Comparison of ENCODE assay signal across 25 cellular contexts in genomic region chr9:135048758-135049284, GRCh38. TPM values are rescaled to one million over a fixed set of nuclear protein-coding genes. Genes with fewer than 3 reads are reported as not detected.
DNase-seq lines count a peak whose midpoint lies in the region; ATAC-seq and TF ChIP-seq lines count a peak whose summit lies in the region.
"Had no signal": no experiment of that assay in that cellular context is flagged by ENCODE, and none has a peak within 500 bp of the region (broad histone marks: within the 10 kb centered on the region; RNA-seq: fewer than 3 reads in every experiment).

No MANE protein-coding gene starts in this region.

- H2BK12ac ChIP-seq in neuronal stem cell (ENCODE audit: low read length), result no peak overlapping the region

- no peak overlapping the region for H2BK120ac ChIP-seq in neuronal stem cell (ENCODE audit: low read depth, low read length)

- no peak overlapping the region for H4K91ac ChIP-seq in neuronal stem cell (ENCODE audit: low read depth, low read length, poor library complexity)

- peaks cover 8% of the 10 kb centered on the region for H3K36me3 Mint-ChIP-seq in glutamatergic neuron (ENCODE audit: unreplicated experiment)
- H3K36me3 Mint-ChIP-seq: CD4-positive, CD25-positive, alpha-beta regulatory T cell had no signal

- no peak overlapping the region for H3K9ac ChIP-seq in neuronal stem cell (ENCODE audit: low read depth, low read length, poor library complexity)

- no peaks in the 10 kb centered on the region for H3K4me1 ChIP-seq in neuronal stem cell (ENCODE audit: control insufficient read depth in 2 of 2, insufficient read depth in 1 of 2, low read depth in 1 of 2, low read length in 2 of 2)
- H3K4me1 ChIP-seq: Caco-2, HAP-1 had no signal

- no peak overlapping the region for H2AK5ac ChIP-seq in neuronal stem cell (ENCODE audit: low read depth, low read length)

- H3K9me3 Mint-ChIP-seq in glutamatergic neuron (ENCODE audit: unreplicated experiment), result peaks cover 8% of the 10 kb centered on the region

- no peak for ATAC-seq in HG02763 (IDR thresholded peaks at IDR 0.05; ENCODE audit: unreplicated experiment)
- ATAC-seq: GM23338, HepG2, K562, Panc1, SK-N-SH treated with all-trans-retinoic acid at 6 μM for 48 hours had no signal

- no peak overlapping the region for H2BK5ac ChIP-seq in neuronal stem cell (ENCODE audit: low read length)

- no peak for TF ChIP-seq CTCF in glutamatergic neuron (IDR thresholded peaks at IDR 0.05; ENCODE audit: partially characterized antibody, unreplicated experiment)

- H3K4me3 ChIP-seq in neuronal stem cell (ENCODE audit: low read length in 2 of 2), result no peak overlapping the region
- H3K4me3 ChIP-seq: GM23338, HAP-1, K562, MG63 had no signal

- no peaks in the 10 kb centered on the region for H3K36me3 ChIP-seq in neuronal stem cell (replicated peaks in 1 of 2; ENCODE audit: control insufficient read depth in 2 of 2, insufficient read depth in 2 of 2, low read length in 2 of 2)
- H3K36me3 ChIP-seq: HAP-1, MG63 had no signal

- peak overlapping the region; percentile 86 for H3K18ac ChIP-seq in neuronal stem cell (ENCODE audit: low read length)

- peak; percentile 20 for DNase-seq in activated CD8-positive, alpha-beta memory T cell treated with anti-CD3 and anti-CD28 coated beads, Interleukin-2, amount 50 U/mL, for 48 hours
- no peak for DNase-seq in activated CD8-positive, alpha-beta memory T cell treated with anti-CD3 and anti-CD28 coated beads for 24 hours
- DNase-seq in glutamatergic neuron (no peak), neuronal stem cell (ENCODE audit: low spot score) (no peak), NCI-H774 (lab: John Stamatoyannopoulos, UW) (no peak)
- no peak for DNase-seq in activated naive CD4-positive, alpha-beta T cell treated with Interleukin-2 at 50 U/mL for 16 hours
- DNase-seq: CD4-positive, CD25-positive, alpha-beta regulatory T cell; MG63; NCI-H1436; NCI-H187 treated with DMSO at 0.1 percent for 48 hours; NCI-H2107; NCI-H510A; NCI-H82 had no signal

- H3K4me3 Mint-ChIP-seq in glutamatergic neuron (ENCODE audit: unreplicated experiment), result peak overlapping the region; percentile 34
- H3K4me3 Mint-ChIP-seq: B cell; CD4-positive, CD25-positive, alpha-beta regulatory T cell; GM23338 had no signal

- no peaks in the 10 kb centered on the region for H3K9me3 ChIP-seq in neuronal stem cell (replicated peaks in 1 of 2; ENCODE audit: control insufficient read depth in 2 of 2, insufficient read depth in 1 of 2, low read depth in 1 of 2, low read length in 2 of 2)
- H3K9me3 ChIP-seq: Caco-2, HAP-1, MG63 had no signal

- H3K79me1 ChIP-seq in neuronal stem cell (ENCODE audit: low read depth, low read length), result no peaks in the 10 kb centered on the region

- H2BK15ac ChIP-seq in neuronal stem cell (ENCODE audit: low read length), result no peak overlapping the region

- H3K14ac ChIP-seq in neuronal stem cell (ENCODE audit: low read length), result peak overlapping the region; percentile 90

- no peak overlapping the region for H3K4me2 ChIP-seq in neuronal stem cell (ENCODE audit: insufficient read depth, low read length, poor library complexity, severe bottlenecking)
- H3K4me2 ChIP-seq: GM23338 had no signal

- H3K27ac ChIP-seq in neuronal stem cell (replicated peaks; ENCODE audit: low read length), result no peak overlapping the region
- H3K27ac ChIP-seq: HL-60 had no signal

- H3K23ac ChIP-seq in neuronal stem cell (ENCODE audit: low read depth, low read length, poor library complexity), result no peak overlapping the region

- H3K4ac ChIP-seq in neuronal stem cell (ENCODE audit: low read length), result no peak overlapping the region

- H3K27me3 Mint-ChIP-seq in glutamatergic neuron (ENCODE audit: unreplicated experiment), result peaks cover 11% of the 10 kb centered on the region
- H3K27me3 Mint-ChIP-seq: CD4-positive, CD25-positive, alpha-beta regulatory T cell had no signal

- H3K4me1 Mint-ChIP-seq in glutamatergic neuron (ENCODE audit: low read depth, unreplicated experiment), result peaks cover 33% of the 10 kb centered on the region
- H3K4me1 Mint-ChIP-seq: CD4-positive, CD25-positive, alpha-beta regulatory T cell; GM23338 had no signal

- WGBS in neuronal stem cell (ENCODE audit: extremely low coverage in 2 of 2, insufficient read length in 2 of 2, insufficient replicate concordance in 1 of 2), 2 donors, result no CpG with 5 or more reads among the region's 15 CpGs

- peak overlapping the region; percentile 43 for H3K27ac Mint-ChIP-seq in glutamatergic neuron (ENCODE audit: unreplicated experiment)
- H3K27ac Mint-ChIP-seq: B cell; CD4-positive, CD25-positive, alpha-beta regulatory T cell; GM23338 had no signal

- no peak overlapping the region for H4K8ac ChIP-seq in neuronal stem cell (ENCODE audit: low read depth, low read length)

- H3K27me3 ChIP-seq in neuronal stem cell (ENCODE audit: control insufficient read depth in 3 of 3, insufficient read depth in 3 of 3, low read depth in 1 of 3, low read length in 3 of 3), result peaks cover 0 to 9% (median 0%) of the 10 kb centered on the region in 3 experiments
- H3K27me3 ChIP-seq: MG63 had no signal

- no peak overlapping the region for H2AFZ ChIP-seq in neuronal stem cell (ENCODE audit: low read length)
- H2AFZ ChIP-seq: GM23338 had no signal

RNA-seq across cellular contexts. Expression of gene OLFM1, which starts 38.6 kb away (rescaled TPM):
- 387 TPM for total RNA-seq in glutamatergic neuron (ENCODE audit: unreplicated experiment)
- polyA plus RNA-seq in neuronal stem cell (2013, experiment 1 of 2), result 5.8 TPM
- polyA plus RNA-seq in neuronal stem cell (2013, experiment 2 of 2), result 5.8 TPM
- total RNA-seq: B cell; Caco-2; CD4-positive, CD25-positive, alpha-beta regulatory T cell; HepG2; HT-29; K562; LHCN-M2 had no signal
- polyA plus RNA-seq: CD4-positive, CD25-positive, alpha-beta regulatory T cell; HepG2; K562 had no signal
